ENCODE assay signal across 1 cellular context in genomic region chr7:22052650-22053336, GRCh38.
TF ChIP-seq lines count a peak whose summit lies in the region.

No MANE protein-coding gene starts in this region.

TF ChIP-seq in GM23338, 12 proteins besides CTCF, POLR2A, EP300 and RAD21 (continued from another document):
- TF ChIP-seq, protein P1, sequence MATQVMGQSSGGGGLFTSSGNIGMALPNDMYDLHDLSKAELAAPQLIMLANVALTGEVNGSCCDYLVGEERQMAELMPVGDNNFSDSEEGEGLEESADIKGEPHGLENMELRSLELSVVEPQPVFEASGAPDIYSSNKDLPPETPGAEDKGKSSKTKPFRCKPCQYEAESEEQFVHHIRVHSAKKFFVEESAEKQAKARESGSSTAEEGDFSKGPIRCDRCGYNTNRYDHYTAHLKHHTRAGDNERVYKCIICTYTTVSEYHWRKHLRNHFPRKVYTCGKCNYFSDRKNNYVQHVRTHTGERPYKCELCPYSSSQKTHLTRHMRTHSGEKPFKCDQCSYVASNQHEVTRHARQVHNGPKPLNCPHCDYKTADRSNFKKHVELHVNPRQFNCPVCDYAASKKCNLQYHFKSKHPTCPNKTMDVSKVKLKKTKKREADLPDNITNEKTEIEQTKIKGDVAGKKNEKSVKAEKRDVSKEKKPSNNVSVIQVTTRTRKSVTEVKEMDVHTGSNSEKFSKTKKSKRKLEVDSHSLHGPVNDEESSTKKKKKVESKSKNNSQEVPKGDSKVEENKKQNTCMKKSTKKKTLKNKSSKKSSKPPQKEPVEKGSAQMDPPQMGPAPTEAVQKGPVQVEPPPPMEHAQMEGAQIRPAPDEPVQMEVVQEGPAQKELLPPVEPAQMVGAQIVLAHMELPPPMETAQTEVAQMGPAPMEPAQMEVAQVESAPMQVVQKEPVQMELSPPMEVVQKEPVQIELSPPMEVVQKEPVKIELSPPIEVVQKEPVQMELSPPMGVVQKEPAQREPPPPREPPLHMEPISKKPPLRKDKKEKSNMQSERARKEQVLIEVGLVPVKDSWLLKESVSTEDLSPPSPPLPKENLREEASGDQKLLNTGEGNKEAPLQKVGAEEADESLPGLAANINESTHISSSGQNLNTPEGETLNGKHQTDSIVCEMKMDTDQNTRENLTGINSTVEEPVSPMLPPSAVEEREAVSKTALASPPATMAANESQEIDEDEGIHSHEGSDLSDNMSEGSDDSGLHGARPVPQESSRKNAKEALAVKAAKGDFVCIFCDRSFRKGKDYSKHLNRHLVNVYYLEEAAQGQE (IDR thresholded peaks at IDR 0.05; ENCODE audit: unreplicated experiment) = no peak
- TF ChIP-seq POLR2AphosphoS5 (IDR thresholded peaks at IDR 0.05; ENCODE audit: low read depth) (no peak), JUNB (IDR thresholded peaks at IDR 0.05; ENCODE audit: unreplicated experiment) (no peak), ETS1 (IDR thresholded peaks at IDR 0.05) (no peak), CREB1 (CRISPR knock-in tag; IDR thresholded peaks at IDR 0.05; ENCODE audit: low read depth) (no peak)
